ENCODE assay signal across 19 cellular contexts in the genomic region with DNA sequence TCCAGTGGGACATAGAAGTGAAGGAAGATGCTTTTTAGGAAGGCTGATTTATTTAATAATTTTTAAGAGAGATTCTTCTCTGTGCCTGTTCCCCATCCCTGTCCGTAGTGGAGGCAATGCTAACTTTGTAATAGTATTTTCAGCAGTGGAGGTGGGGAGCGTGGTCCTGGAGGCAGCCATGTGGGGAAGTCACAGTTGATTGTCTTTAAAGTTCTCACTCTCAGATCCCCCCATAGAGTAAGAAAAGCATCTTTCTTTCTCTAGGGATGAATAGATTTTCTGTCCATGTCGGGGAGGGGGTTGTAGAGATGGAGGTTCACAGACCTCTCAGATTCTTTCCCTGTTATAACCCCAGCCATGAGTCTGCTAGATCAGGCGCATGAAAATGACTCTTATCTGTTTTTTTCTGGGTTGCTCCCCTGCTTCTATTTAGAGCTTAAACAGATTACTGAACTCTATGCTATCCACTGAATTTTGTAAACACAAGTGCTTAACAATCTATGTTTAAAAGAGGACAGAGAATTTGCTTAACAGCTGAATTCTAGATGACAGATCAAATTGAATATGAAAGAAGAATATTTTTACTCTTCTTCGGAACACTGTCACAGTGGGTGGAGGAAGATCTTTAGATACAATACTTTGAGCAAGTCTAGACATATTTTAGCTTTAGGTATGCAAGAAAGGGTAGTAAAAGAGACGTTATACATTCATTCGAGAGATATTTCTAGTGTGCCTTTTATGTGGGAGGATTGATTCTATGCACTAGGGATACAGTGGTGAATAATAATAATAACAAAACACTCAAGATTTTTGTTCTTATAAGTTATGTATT.
"Had no signal": no experiment of that assay in that cellular context is flagged by ENCODE, and none has a peak within 500 bp of the region (broad histone marks: within the 10 kb centered on the region; RNA-seq: fewer than 3 reads in every experiment).

No MANE protein-coding gene starts in this region.

- DNase-seq: activated CD4-positive, CD25-positive, alpha-beta regulatory T cell; activated CD8-positive, alpha-beta memory T cell treated with anti-CD3 and anti-CD28 coated beads, Interleukin-2, amount 50 U/mL, for 4 hours; activated CD8-positive, alpha-beta T cell treated with anti-CD3 and anti-CD28 coated beads, Interleukin-2, amount 10 ng/mL, durations not matched to agents 7 days and 5 days; activated gamma-delta T cell treated with Interleukin-2 at 50 U/mL for 16 hours; activated T-cell treated with anti-CD3 and anti-CD28 coated beads, Interleukin-2, amount 50 U/mL, for 72 hours; anterior cingulate cortex; dorsolateral prefrontal cortex; endodermal cell; hypothalamus; left ventricle myocardium inferior; mesendoderm; nephron progenitor cell; occipital lobe; right cardiac atrium; stimulated activated naive CD8-positive, alpha-beta T cell treated with anti-CD3 and anti-CD28 coated beads, Interleukin-15, Interleukin-2, amounts not matched to agents 100 U/mL and 50 U/mL, for 24 hours; T-helper 2 cell; transverse colon had no signal

- H3K9me3 ChIP-seq: esophagus muscularis mucosa, left ventricle myocardium inferior, prostate gland, transverse colon had no signal

- ATAC-seq: activated CD8-positive, alpha-beta T cell treated with anti-CD3 and anti-CD28 coated beads, Interleukin-2, amount 10 ng/mL, durations not matched to agents 7 days and 5 days; activated T-cell treated with anti-CD3 and anti-CD28 coated beads, Interleukin-2, amount 50 U/mL, for 72 hours; right cardiac atrium; stimulated activated naive CD8-positive, alpha-beta T cell treated with anti-CD3 and anti-CD28 coated beads, Interleukin-15, Interleukin-2, amounts not matched to agents 100 U/mL and 50 U/mL, for 24 hours had no signal

- H3K36me3 ChIP-seq: left ventricle myocardium inferior, prostate gland, transverse colon had no signal

- H3K27me3 ChIP-seq: dorsolateral prefrontal cortex, esophagus muscularis mucosa, transverse colon had no signal

- H3K4me3 ChIP-seq: dorsolateral prefrontal cortex, esophagus muscularis mucosa, left ventricle myocardium inferior, prostate gland, transverse colon had no signal

- H3K27ac ChIP-seq: esophagus muscularis mucosa, left ventricle myocardium inferior, prostate gland, transverse colon had no signal

- H3K4me1 ChIP-seq: esophagus muscularis mucosa, prostate gland, transverse colon had no signal
